Comparison of ENCODE assay signal across 30 cellular contexts in genomic region chr2:72765997-72766609, GRCh38. TPM values are rescaled to one million over a fixed set of nuclear protein-coding genes. Genes with fewer than 3 reads are reported as not detected.
A peak's percentile ranks its signal among the peaks of the same experiment; 100 is the strongest.
DNase-seq lines count a peak whose midpoint lies in the region; ATAC-seq, FAIRE-seq and TF ChIP-seq lines count a peak whose summit lies in the region.
"Had no signal": no experiment of that assay in that cellular context is flagged by ENCODE, and none has a peak within 500 bp of the region (broad histone marks: within the 10 kb centered on the region; RNA-seq: fewer than 3 reads in every experiment).

No MANE protein-coding gene starts in this region.

- ATAC-seq in omental fat pad (ENCODE audit: low FRiP score) (no peak), upper lobe of right lung (no peak)
- ATAC-seq: activated naive CD4-positive, alpha-beta T cell treated with anti-CD3 and anti-CD28 coated beads, Interleukin-2, amount 50 U/mL, for 72 hours; psoas muscle had no signal

- no peak overlapping the region for H3K27ac ChIP-seq in astrocyte (ENCODE audit: low read depth, low read length)
- peak overlapping the region; percentile 79 for H3K27ac ChIP-seq in keratinocyte (ENCODE audit: control insufficient read depth, insufficient read depth, low read length)
- no peak overlapping the region for H3K27ac ChIP-seq in upper lobe of right lung
- H3K27ac ChIP-seq: KMS-11, neutrophil, psoas muscle, skin epidermis had no signal

- H3K27ac Mint-ChIP-seq in astrocyte (ENCODE audit: unreplicated experiment): peak overlapping the region; percentile 19
- H3K27ac Mint-ChIP-seq: activated naive CD4-positive, alpha-beta T cell treated with anti-CD3 and anti-CD28 coated beads, Interleukin-2, amount 50 U/mL, for 72 hours; activated T-helper 2 cell treated with anti-CD3 and anti-CD28 coated beads, Interferon-gamma antibody, Interleukin-2, Interleukin-4, amounts not matched to agents 10 μg/mL and 5 μg/mL and 100 μg/mL, durations not matched to agents 14 hours and 24 hours and 36 hours had no signal

- no peaks in the 10 kb centered on the region for H3K27me3 ChIP-seq in astrocyte (ENCODE audit: insufficient read depth, low read length)
- no peaks in the 10 kb centered on the region for H3K27me3 ChIP-seq in keratinocyte (ENCODE audit: control insufficient read depth, extremely low read depth, insufficient read depth, low read length)
- H3K27me3 ChIP-seq in upper lobe of right lung: no peaks in the 10 kb centered on the region
- H3K27me3 ChIP-seq: neutrophil had no signal

- H3K27me3 Mint-ChIP-seq in astrocyte (ENCODE audit: low read depth, unreplicated experiment): no peaks in the 10 kb centered on the region

- FAIRE-seq in astrocyte (lab: Jason Lieb, UNC): no peak
- FAIRE-seq in keratinocyte (lab: Jason Lieb, UNC): peak; percentile 79
- FAIRE-seq: endothelial cell of umbilical vein, GM12891, GM19239 had no signal

- H3K9me3 ChIP-seq in astrocyte (ENCODE audit: insufficient read depth, low read depth, low read length) (peaks cover 6% of the 10 kb centered on the region), keratinocyte (ENCODE audit: control insufficient read depth, low read depth, low read length) (no peaks in the 10 kb centered on the region), upper lobe of right lung (peaks cover 20% of the 10 kb centered on the region)
- H3K9me3 ChIP-seq: neutrophil had no signal

- TF ChIP-seq CTCF in AG10803 (conservative IDR thresholded peaks at IDR 0.05; ENCODE audit: low read length) (no peak), astrocyte (IDR thresholded peaks at IDR 0.05; ENCODE audit: insufficient read depth, low read depth, low read length) (no peak), keratinocyte (optimal IDR thresholded peaks at IDR 0.05 in 1 of 3, IDR thresholded peaks at IDR 0.05 in 1 of 3, conservative IDR thresholded peaks at IDR 0.05 in 1 of 3; ENCODE audit: extremely low read depth in 1 of 3, insufficient read depth in 2 of 3, low read length in 3 of 3) (no peak), omental fat pad (IDR thresholded peaks at IDR 0.05) (no peak), upper lobe of right lung (IDR thresholded peaks at IDR 0.05) (no peak)

- peaks cover 10% of the 10 kb centered on the region for H3K9me3 Mint-ChIP-seq in astrocyte (ENCODE audit: unreplicated experiment)

- intact Hi-C loops in upper lobe of right lung (cut with DNase I): no loop called here
- intact Hi-C loops in cardiac septum (cut with DNase I): no loop called here

- no peaks in the 10 kb centered on the region for H3K9me1 ChIP-seq in keratinocyte (ENCODE audit: control insufficient read depth, extremely low read depth, insufficient read depth, low read length)

- DNase-seq in AG10803 (ENCODE audit: low read depth) (peak; percentile 12), HS-5 (ENCODE audit: low read depth) (peak; percentile 30), astrocyte (ENCODE audit: low read depth) (peak; percentile 54), keratinocyte (ENCODE audit: low read depth, low spot score) (peak; percentile 64), omental fat pad (ENCODE audit: low spot score) (no peak), upper lobe of right lung (no peak), cardiac septum (ENCODE audit: low spot score) (no peak), islet precursor cell (no peak)
- DNase-seq: ACHN; activated CD4-positive, alpha-beta T cell treated with anti-CD3 and anti-CD28 coated beads, Interleukin-2, amount 50 U/mL, for 48 hours; activated CD8-positive, alpha-beta memory T cell treated with anti-CD3 and anti-CD28 coated beads, Interleukin-2, amount 50 U/mL, for 4 hours; anterior cingulate cortex; C1 segment of cervical spinal cord; foreskin melanocyte; mesenchymal stem cell; NCI-H187 treated with DMSO at 0.1 percent for 48 hours; NCI-H748 treated with DMSO at 0.1 percent for 48 hours; psoas muscle; SHP77; substantia nigra; SW 1271; T1000 had no signal

- H3K4me3 ChIP-seq in AG10803 (ENCODE audit: low read length) (no peak overlapping the region), astrocyte (ENCODE audit: insufficient read depth, low read depth, low read length) (no peak overlapping the region), keratinocyte (ENCODE audit: control insufficient read depth in 2 of 3, extremely low read depth in 1 of 3, insufficient read depth in 2 of 3, low read depth in 1 of 3, low read length in 3 of 3) (no peak overlapping the region), upper lobe of right lung (no peak overlapping the region)
- H3K4me3 ChIP-seq: psoas muscle, skin epidermis had no signal

- H2AFZ ChIP-seq in astrocyte (ENCODE audit: low read depth, low read length): no peak overlapping the region
- no peak overlapping the region for H2AFZ ChIP-seq in keratinocyte (ENCODE audit: control insufficient read depth, low read length)

- peaks cover 2% of the 10 kb centered on the region for H3K36me3 ChIP-seq in astrocyte (ENCODE audit: insufficient read depth, low read length)
- peaks cover 0 to 4% of the 10 kb centered on the region in 2 experiments for H3K36me3 ChIP-seq in keratinocyte (ENCODE audit: control insufficient read depth in 2 of 2, extremely low read depth in 1 of 2, insufficient read depth in 2 of 2, low read length in 2 of 2)
- H3K36me3 ChIP-seq in upper lobe of right lung: no peaks in the 10 kb centered on the region
- H3K36me3 ChIP-seq: neutrophil had no signal

- peaks cover 7% of the 10 kb centered on the region for H3K4me1 Mint-ChIP-seq in astrocyte (ENCODE audit: low read depth, unreplicated experiment)

- H3K4me2 ChIP-seq in astrocyte (ENCODE audit: low read length) (no peak overlapping the region), keratinocyte (ENCODE audit: control insufficient read depth, extremely low read depth, insufficient read depth, low read depth, low read length) (peak overlapping the region; percentile 47)
- H3K4me2 ChIP-seq: KMS-11 had no signal

- H3K9ac ChIP-seq in astrocyte (ENCODE audit: low read length): no peak overlapping the region
- H3K9ac ChIP-seq in keratinocyte (ENCODE audit: control insufficient read depth, extremely low read depth, insufficient read depth, low read length): peak overlapping the region; percentile 22
- H3K9ac ChIP-seq: KMS-11 had no signal

- no peak overlapping the region for H3K4me3 Mint-ChIP-seq in astrocyte (ENCODE audit: unreplicated experiment)

- no peaks in the 10 kb centered on the region for H3K4me1 ChIP-seq in astrocyte (ENCODE audit: insufficient read depth, low read length)
- H3K4me1 ChIP-seq in keratinocyte (ENCODE audit: control insufficient read depth, extremely low read depth, insufficient read depth, low read length): peaks cover 17% of the 10 kb centered on the region
- no peaks in the 10 kb centered on the region for H3K4me1 ChIP-seq in upper lobe of right lung
- H3K4me1 ChIP-seq: psoas muscle had no signal

- dilution Hi-C loops in keratinocyte (cut with MboI; ENCODE audit: extremely low pct_ligation_motif_present, low sequenced_read_pairs): no loop called here

- H3K79me2 ChIP-seq in astrocyte (ENCODE audit: insufficient read depth, low read length) (no peaks in the 10 kb centered on the region), keratinocyte (ENCODE audit: control insufficient read depth, insufficient read depth, low read length) (peaks cover 6% of the 10 kb centered on the region)

- H4K20me1 ChIP-seq in astrocyte (ENCODE audit: insufficient read depth, low read length) (peaks cover 5% of the 10 kb centered on the region), keratinocyte (ENCODE audit: control insufficient read depth, extremely low read depth, insufficient read depth, low read length) (no peaks in the 10 kb centered on the region)

- peaks cover 7% of the 10 kb centered on the region for H3K36me3 Mint-ChIP-seq in astrocyte (ENCODE audit: low read depth, unreplicated experiment)

RNA-seq across cellular contexts. Expression of gene EXOC6B, which starts 59.7 kb away (rescaled TPM):
- 26.2 and 31.8 TPM in 2 replicates for total RNA-seq in astrocyte
- 35.7 to 43.3 TPM (median 37.3 TPM) in 3 replicates for polyA plus RNA-seq in keratinocyte
- 40.0 TPM for polyA plus RNA-seq in keratinocyte (2011; ENCODE audit: low read depth)
- 23.3 and 36.9 TPM in 2 replicates for polyA plus RNA-seq in keratinocyte (2011; cell fraction: cytosol; rRNA removed)
- 52.8 TPM in 2 replicates for polyA plus RNA-seq in keratinocyte (2011; cell fraction: nucleus; rRNA removed)
- polyA plus RNA-seq in keratinocyte (2012; ENCODE audit: low replicate concordance): 25.6 and 29.0 TPM in 2 replicates
- 104 to 141 TPM (median 110 TPM) in 3 replicates for polyA minus RNA-seq in keratinocyte
- polyA minus RNA-seq in keratinocyte (2011; cell fraction: cytosol; rRNA and poly(A)+ RNA removed): 84.6 TPM
- polyA minus RNA-seq in keratinocyte (2011; cell fraction: nucleus; rRNA and poly(A)+ RNA removed): 95.6 and 144 TPM in 2 replicates
- 10 to 100 TPM; 25.6 to 38.3 (median 30.1) TPM for total RNA-seq in omental fat pad
- 35.2 TPM for total RNA-seq in upper lobe of right lung
- 173 TPM for total RNA-seq in cardiac septum

Comparison
In these comparisons a context has a peak if more than half of its experiments do, and no peak if none do; other contexts are left out.
1. DNase-seq: peak in AG10803 (single experiment), HS-5 (single experiment), astrocyte (single experiment) and keratinocyte (single experiment); none in omental fat pad (single experiment), upper lobe of right lung (single experiment), cardiac septum (single experiment) and islet precursor cell (single experiment).